ENCODE assay signal across 1 cellular context in the genomic region with DNA sequence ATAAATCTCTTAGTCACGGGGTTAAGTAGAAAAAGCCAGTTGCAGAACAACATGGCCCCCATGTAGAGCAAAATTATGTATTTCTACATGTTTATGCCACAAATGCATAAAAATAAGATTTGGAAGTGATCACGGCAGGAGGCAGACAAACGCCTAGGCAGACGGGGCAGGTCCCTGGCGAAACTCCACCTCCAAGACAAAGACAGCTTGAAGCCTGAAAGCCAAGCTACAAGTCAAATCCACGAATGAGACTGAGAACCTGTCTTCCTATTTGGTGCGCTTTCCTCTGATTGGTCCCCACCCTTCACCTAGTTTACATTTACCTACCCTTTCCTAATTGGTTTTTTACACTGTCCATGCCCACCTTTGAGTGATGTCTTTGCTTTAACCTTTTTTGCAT.
TF ChIP-seq lines count a peak whose summit lies in the region.

No MANE protein-coding gene starts in this region.

TF ChIP-seq in H1, 55 proteins besides CTCF, POLR2A, EP300 and RAD21:
- TF ChIP-seq TCF12 (IDR thresholded peaks at IDR 0.05; ENCODE audit: low read depth, low read length) (no peak), CBX8 (IDR thresholded peaks at IDR 0.05; ENCODE audit: borderline replicate concordance, low read depth, low read length) (no peak), CEBPB (IDR thresholded peaks at IDR 0.05; ENCODE audit: low read depth, low read length) (no peak), RNF2 (IDR thresholded peaks at IDR 0.05; ENCODE audit: borderline replicate concordance, low read depth, low read length, missing control alignments, poor library complexity, severe bottlenecking) (no peak), ASH2L (IDR thresholded peaks at IDR 0.05; ENCODE audit: low read length) (no peak), CBX5 (IDR thresholded peaks at IDR 0.05; ENCODE audit: low read depth, low read length) (no peak), SAP30 (IDR thresholded peaks at IDR 0.05; ENCODE audit: insufficient read depth, insufficient replicate concordance, low read length) (no peak), NANOG (IDR thresholded peaks at IDR 0.05; ENCODE audit: insufficient read depth, low read depth, low read length, poor library complexity, severe bottlenecking) (no peak), FOSL1 (IDR thresholded peaks at IDR 0.05; ENCODE audit: insufficient read depth, low read depth, low read length) (no peak), POU5F1 (IDR thresholded peaks at IDR 0.05; ENCODE audit: low read depth, low read length) (no peak), TBP (IDR thresholded peaks at IDR 0.05; ENCODE audit: low read depth, low read length) (no peak), SP1 (IDR thresholded peaks at IDR 0.05; ENCODE audit: low read depth, low read length) (no peak)
TF ChIP-seq in H1: peak in this region for 0.
